Comparison of ENCODE assay signal across 14 cellular contexts in the genomic region with DNA sequence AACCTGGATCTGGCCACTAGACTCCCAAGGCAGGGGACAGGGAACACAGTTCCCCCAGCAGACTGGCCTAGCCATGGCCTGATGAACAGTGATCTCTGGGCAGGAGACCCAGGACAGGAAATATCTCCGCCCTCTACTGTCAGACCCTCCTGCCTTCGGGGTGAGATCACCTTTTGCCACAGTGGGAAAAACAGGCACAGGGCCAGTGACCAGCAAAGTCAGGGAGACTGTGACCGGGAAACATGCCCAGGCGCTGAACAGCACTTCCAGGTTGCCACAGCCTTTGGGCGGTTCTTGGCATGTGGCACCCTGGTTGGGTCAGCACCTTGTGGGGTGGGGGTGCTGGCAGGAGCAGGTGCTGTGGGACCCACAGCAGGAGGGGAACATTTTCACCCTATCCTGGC. TPM values are rescaled to one million over a fixed set of nuclear protein-coding genes. Genes with fewer than 3 reads are reported as not detected.
DNase-seq lines count a peak whose midpoint lies in the region; ATAC-seq and TF ChIP-seq lines count a peak whose summit lies in the region.
"Had no signal": no experiment of that assay in that cellular context is flagged by ENCODE, and none has a peak within 500 bp of the region (broad histone marks: within the 10 kb centered on the region; RNA-seq: fewer than 3 reads in every experiment).

No MANE protein-coding gene starts in this region.

- ATAC-seq in GM18511 (IDR thresholded peaks at IDR 0.05; ENCODE audit: unreplicated experiment), result no peak

- H3K27me3 ChIP-seq in H7 (ENCODE audit: control insufficient read depth, insufficient read depth, low read length) (peaks cover 44% of the 10 kb centered on the region), liver (ENCODE audit: control insufficient read depth in 4 of 4, insufficient read depth in 4 of 4, low read length in 3 of 4) (no peaks in the 10 kb centered on the region)

- no peaks in the 10 kb centered on the region for H3K9me3 ChIP-seq in liver (ENCODE audit: control insufficient read depth in 4 of 4, low read length in 3 of 4)
- H3K9me3 ChIP-seq: BE2C, esophagus squamous epithelium, prostate gland had no signal

- DNase-seq in A172 (ENCODE audit: low spot score), result peak; percentile 42
- DNase-seq in H7, result peak; percentile 54
- DNase-seq in astrocyte of the spinal cord (ENCODE audit: low read depth, low spot score), result peak; percentile 23
- DNase-seq in caudate nucleus (lab: John Stamatoyannopoulos, UW), result no peak
- DNase-seq in NCI-H524 (lab: John Stamatoyannopoulos, UW), result no peak
- DNase-seq in T-helper 9 cell, result no peak
- DNase-seq: BE2C; esophagus squamous epithelium; NCI-H1930; stimulated activated CD4-positive, alpha-beta T cell treated with anti-CD3 and anti-CD28 coated beads, Interleukin-4, amount 100 ng/mL, for 1 hour had no signal

- H3K4me3 ChIP-seq in H7 (ENCODE audit: insufficient read depth, low read depth, low read length), result no peak overlapping the region
- H3K4me3 ChIP-seq in astrocyte of the spinal cord (ENCODE audit: low read depth, low read length), result no peak overlapping the region
- H3K4me3 ChIP-seq in liver (ENCODE audit: low read depth in 1 of 3, low read length in 3 of 3), result no peak overlapping the region
- H3K4me3 ChIP-seq: PC-9 had no signal

- no peak overlapping the region for H3K9ac ChIP-seq in liver (ENCODE audit: low read depth in 1 of 2, low read length in 2 of 2)

- WGBS in liver, result 48% methylated on average over 5 of the region's 5 CpGs

- TF ChIP-seq RAD21 in liver (IDR thresholded peaks at IDR 0.05), result no peak

- H3K36me3 ChIP-seq in H7 (replicated peaks; ENCODE audit: control insufficient read depth, insufficient read depth, low read length) (no peaks in the 10 kb centered on the region), liver (ENCODE audit: control insufficient read depth in 4 of 4, insufficient read depth in 3 of 4, low read depth in 1 of 4, low read length in 3 of 4) (no peaks in the 10 kb centered on the region)
- H3K36me3 ChIP-seq: BE2C, esophagus squamous epithelium, prostate gland had no signal

- in situ Hi-C loops in astrocyte of the spinal cord (cut with HindIII; ENCODE audit: low sequenced_read_pairs), result no loop called here

- H3K4me1 ChIP-seq in liver (ENCODE audit: control insufficient read depth in 4 of 4, insufficient read depth in 4 of 4, low read length in 3 of 4), result peaks cover 0 to 24% (median 17%) of the 10 kb centered on the region in 4 donors
- H3K4me1 ChIP-seq: BE2C, prostate gland had no signal

- no peak for TF ChIP-seq CTCF in astrocyte of the spinal cord (IDR thresholded peaks at IDR 0.05; ENCODE audit: low read depth, low read length)
- TF ChIP-seq CTCF in liver (IDR thresholded peaks at IDR 0.05; ENCODE audit: low read depth, low read length, missing input control), result no peak

- H3K27ac ChIP-seq in liver (ENCODE audit: low read depth in 1 of 2, low read length in 2 of 2) (peak overlapping the region in 1 of 2 donors; percentile 22), caudate nucleus (ENCODE audit: low read depth, low read length) (no peak overlapping the region)
- H3K27ac ChIP-seq: PC-9 had no signal

TF ChIP-seq in liver, 16 proteins besides CTCF, POLR2A, EP300 and RAD21:
- TF ChIP-seq SP1 (IDR thresholded peaks at IDR 0.05) (peak; percentile 30), EGR1 (IDR thresholded peaks at IDR 0.05; ENCODE audit: low read depth in 2 of 2) (no peak), GABPA (IDR thresholded peaks at IDR 0.05 in 1 of 2, conservative IDR thresholded peaks at IDR 0.05 in 1 of 2) (peak in 1 of 2 donors; percentile 54)
- TF ChIP-seq, protein P1, sequence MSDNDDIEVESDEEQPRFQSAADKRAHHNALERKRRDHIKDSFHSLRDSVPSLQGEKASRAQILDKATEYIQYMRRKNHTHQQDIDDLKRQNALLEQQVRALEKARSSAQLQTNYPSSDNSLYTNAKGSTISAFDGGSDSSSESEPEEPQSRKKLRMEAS (IDR thresholded peaks at IDR 0.05), result peak; percentile 55
TF ChIP-seq in liver: peak in this region for 3.

RNA-seq across cellular contexts. Expression of a gene that starts 8.9 kb away (rescaled TPM):
- total RNA-seq in A172 (2014; rRNA removed; shearing (Covaris generic)), result 14.9 and 22.8 TPM in 2 replicates
- total RNA-seq in H7 (2014; rRNA removed; shearing (Covaris generic)), result 19.8 and 29.9 TPM in 2 replicates
- 1 to 10 TPM; 2.3 to 4.2 TPM for total RNA-seq in liver
- 1 to 10 TPM; 1.2 to 2.2 TPM for polyA plus RNA-seq in liver

RNA-seq across cellular contexts. Expression of a gene that starts 34.5 kb away (rescaled TPM):
- total RNA-seq in A172 (2014; rRNA removed; shearing (Covaris generic)), result 8.8 and 9.8 TPM in 2 replicates
- 16.4 and 28.7 TPM in 2 replicates for total RNA-seq in H7 (2014; rRNA removed; shearing (Covaris generic))
- total RNA-seq in liver, result 1 to 10 TPM; 1.6 to 2.3 TPM
- polyA plus RNA-seq in liver, result 1 to 10 TPM in 1 of 2 donors, under 1 TPM in 1; 0.74 to 1.3 TPM

RNA-seq across cellular contexts. Expression of a gene that starts 58.7 kb away (rescaled TPM):
- total RNA-seq in A172 (2014; rRNA removed; shearing (Covaris generic)), result 67.1 and 69.2 TPM in 2 replicates
- 50.3 and 54.5 TPM in 2 replicates for total RNA-seq in H7 (2014; rRNA removed; shearing (Covaris generic))
- 10 to 100 TPM; 12.1 to 19.7 TPM for total RNA-seq in liver
- 1 to 10 TPM; 1.1 to 1.7 TPM for polyA plus RNA-seq in liver

Comparison
In these comparisons a context has a peak if more than half of its experiments do, and no peak if none do; other contexts are left out.
1. DNase-seq: peak in A172 (single experiment), H7 (single experiment) and astrocyte of the spinal cord (single experiment); none in caudate nucleus (0 of 61), NCI-H524 (0 of 2) and T-helper 9 cell (single experiment).